11 cellular contexts compared by ENCODE assay signal in genomic region chr3:66473637-66474036, GRCh38. TPM values are rescaled to one million over a fixed set of nuclear protein-coding genes. Genes with fewer than 3 reads are reported as not detected.
DNase-seq lines count a peak whose midpoint lies in the region; ATAC-seq and TF ChIP-seq lines count a peak whose summit lies in the region.
"Had no signal": no experiment of that assay in that cellular context is flagged by ENCODE, and none has a peak within 500 bp of the region (broad histone marks: within the 10 kb centered on the region; RNA-seq: fewer than 3 reads in every experiment).

No MANE protein-coding gene starts in this region.

- no peak for TF ChIP-seq CTCF in activated CD8-positive, alpha-beta T cell treated with anti-CD3 and anti-CD28 coated beads for 36 hours (IDR thresholded peaks at IDR 0.05)
- TF ChIP-seq CTCF in uterus (IDR thresholded peaks at IDR 0.05) (no peak), GM13977 (IDR thresholded peaks at IDR 0.05; ENCODE audit: extremely low read depth, insufficient read depth, missing control alignments) (no peak)

- peak; percentile 30 for DNase-seq in stimulated activated CD4-positive, alpha-beta T cell treated with anti-CD3 and anti-CD28 coated beads, Interleukin-2, amount 100 ng/mL, for 4 hours (ENCODE audit: low read depth)
- DNase-seq in stimulated activated CD4-positive, alpha-beta T cell treated with anti-CD3 and anti-CD28 coated beads, Interleukin-2, amount 100 ng/mL, for 24 hours, result no peak
- DNase-seq in activated CD8-positive, alpha-beta T cell treated with anti-CD3 and anti-CD28 coated beads for 36 hours, result peak; percentile 67
- DNase-seq in foreskin melanocyte (peak; percentile 72), uterus (no peak), GM13977 (ENCODE audit: low spot score) (no peak)
- DNase-seq: DMS 273 treated with DMSO at 0.1 percent for 48 hours had no signal

- intact Hi-C loops in activated CD8-positive, alpha-beta T cell treated with anti-CD3 and anti-CD28 coated beads for 36 hours (cut with micrococcal nuclease), result no loop called here
- intact Hi-C loops in uterus (cut with DNase I; ENCODE audit: low total_unique reads), result no loop called here

- no peak for ATAC-seq in activated CD8-positive, alpha-beta T cell treated with anti-CD3 and anti-CD28 coated beads for 36 hours
- ATAC-seq in GM21529 (IDR thresholded peaks at IDR 0.05; ENCODE audit: unreplicated experiment) (no peak), GM19452 (IDR thresholded peaks at IDR 0.05; ENCODE audit: unreplicated experiment) (no peak)

- H3K4me1 ChIP-seq in uterus, result peaks cover 0 to 5% of the 10 kb centered on the region in 2 donors

- in situ Hi-C loops in GM13977 (cut with MboI; ENCODE audit: low pct_unique_long_range_greater_than_20kb, low sequenced_read_pairs, unreplicated experiment), result no loop called here

- POLR2A ChIA-PET in activated CD8-positive, alpha-beta T cell treated with anti-CD3 and anti-CD28 coated beads for 36 hours (lab: Charles Lee), result interaction anchor here (1.0 to 1.2 kb wide), 2 partner anchors 9 to 17 kb away, joined by 3 to 6 read pairs; no protein-coding TSS in a partner anchor

- no peaks in the 10 kb centered on the region for H3K27me3 Mint-ChIP-seq in activated CD8-positive, alpha-beta T cell treated with anti-CD3 and anti-CD28 coated beads for 36 hours

- peak overlapping the region; percentile 94 for H3K27ac Mint-ChIP-seq in activated CD8-positive, alpha-beta T cell treated with anti-CD3 and anti-CD28 coated beads for 36 hours

- H3K4me3 Mint-ChIP-seq in activated CD8-positive, alpha-beta T cell treated with anti-CD3 and anti-CD28 coated beads for 36 hours, result peak overlapping the region; percentile 47

- no peak for TF ChIP-seq POLR2A in uterus (IDR thresholded peaks at IDR 0.05)

- CTCF ChIA-PET in activated CD8-positive, alpha-beta T cell treated with anti-CD3 and anti-CD28 coated beads for 36 hours (lab: Charles Lee), result interaction anchor here (1.1 to 1.5 kb wide), 2 partner anchors 66 to 349 kb away, joined by 3 to 4 read pairs; no protein-coding TSS in a partner anchor

- no peak overlapping the region for H3K4me3 ChIP-seq in uterus
- H3K4me3 ChIP-seq: skin epidermis had no signal

- peak overlapping the region; percentile 29 to 63 for H3K27ac ChIP-seq in uterus
- H3K27ac ChIP-seq: HL-60 had no signal

- H3K36me3 Mint-ChIP-seq in activated CD8-positive, alpha-beta T cell treated with anti-CD3 and anti-CD28 coated beads for 36 hours (ENCODE audit: low read depth), result peaks cover 9% of the 10 kb centered on the region

- no peaks in the 10 kb centered on the region for H3K9me3 ChIP-seq in uterus

- H3K27me3 ChIP-seq in uterus, result no peaks in the 10 kb centered on the region

- H3K4me1 Mint-ChIP-seq in activated CD8-positive, alpha-beta T cell treated with anti-CD3 and anti-CD28 coated beads for 36 hours (ENCODE audit: low read depth), result peaks cover 60% of the 10 kb centered on the region

- H3K36me3 ChIP-seq in uterus, result no peaks in the 10 kb centered on the region

- no peaks in the 10 kb centered on the region for H3K9me3 Mint-ChIP-seq in activated CD8-positive, alpha-beta T cell treated with anti-CD3 and anti-CD28 coated beads for 36 hours

RNA-seq across cellular contexts. Expression of gene LRIG1, which starts 27.2 kb away (rescaled TPM):
- 10 to 100 TPM; 12.7 to 13.0 TPM for total RNA-seq in activated CD8-positive, alpha-beta T cell treated with anti-CD3 and anti-CD28 coated beads for 36 hours
- total RNA-seq in uterus, result 100 to 1,000 TPM in 2 of 4 donors, 10 to 100 TPM in 2; 20.9 to 108 (median 69.6) TPM

Comparison
In these comparisons a context has a peak if more than half of its experiments do, and no peak if none do; other contexts are left out.
1. DNase-seq: peak in stimulated activated CD4-positive, alpha-beta T cell treated with anti-CD3 and anti-CD28 coated beads, Interleukin-2, amount 100 ng/mL, for 4 hours (single experiment), activated CD8-positive, alpha-beta T cell treated with anti-CD3 and anti-CD28 coated beads for 36 hours (single experiment) and foreskin melanocyte (single experiment); none in stimulated activated CD4-positive, alpha-beta T cell treated with anti-CD3 and anti-CD28 coated beads, Interleukin-2, amount 100 ng/mL, for 24 hours (0 of 2), uterus (0 of 2) and GM13977 (single experiment).